ENCODE assay signal across 26 cellular contexts in genomic region chr5:67371924-67372323, GRCh38.
DNase-seq lines count a peak whose midpoint lies in the region; ATAC-seq, FAIRE-seq and TF ChIP-seq lines count a peak whose summit lies in the region.
"Had no signal": no experiment of that assay in that cellular context is flagged by ENCODE, and none has a peak within 500 bp of the region (broad histone marks: within the 10 kb centered on the region; RNA-seq: fewer than 3 reads in every experiment).

No MANE protein-coding gene starts in this region.

- BruUV-seq in endothelial cell of umbilical vein (replicated peaks; lab: Mats Ljungman, UMichigan), result no TSS peak

- no peaks in the 10 kb centered on the region; a peak in 2 of 4 replicates for H3K4me1 ChIP-seq in SK-N-SH (ENCODE audit: control insufficient read depth in 1 of 2, insufficient read depth in 2 of 2, low read depth in 1 of 2, low read length in 1 of 2)
- no peaks in the 10 kb centered on the region for H3K4me1 ChIP-seq in endothelial cell of umbilical vein (ENCODE audit: control insufficient read depth, extremely low read depth, insufficient read depth, low read length)
- H3K4me1 ChIP-seq in right lobe of liver, result peaks cover 0 to 22% (median 3%) of the 10 kb centered on the region in 4 donors
- H3K4me1 ChIP-seq: BE2C, BLaER1 had no signal

- H3K4me3 ChIP-seq in SK-N-SH (ENCODE audit: low read depth in 2 of 2, low read length in 1 of 2), result no peak overlapping the region
- H3K4me3 ChIP-seq in endothelial cell of umbilical vein (replicated peaks in 1 of 3; ENCODE audit: insufficient read depth in 1 of 3, low read depth in 1 of 3, low read length in 3 of 3), result no peak overlapping the region
- no peak overlapping the region for H3K4me3 ChIP-seq in right lobe of liver
- H3K4me3 ChIP-seq: BLaER1 had no signal

- CTCF ChIA-PET in SK-N-SH (lab: Yijun Ruan, JAX), result interaction anchor here (2.2 kb wide), 1 partner anchor 9 kb away, joined by 8 read pairs; no protein-coding TSS in a partner anchor
- CTCF ChIA-PET in endothelial cell of umbilical vein (lab: Charles Lee), result interaction anchor here (0.7 kb wide), 1 partner anchor 126 kb away, joined by 4 read pairs; no protein-coding TSS in a partner anchor
- CTCF ChIA-PET in GM10248 (lab: Yijun Ruan, JAX), result no interaction called here

- dilution Hi-C loops in endothelial cell of umbilical vein (cut with MboI; ENCODE audit: extremely low pct_ligation_motif_present, low sequenced_read_pairs), result no loop called here

- no peaks in the 10 kb centered on the region for H3K9me2 ChIP-seq in SK-N-SH

- no peak overlapping the region for H3K9ac ChIP-seq in SK-N-SH
- no peak overlapping the region for H3K9ac ChIP-seq in endothelial cell of umbilical vein (replicated peaks; ENCODE audit: extremely low read depth, insufficient read depth, low read length)
- H3K9ac ChIP-seq: BLaER1 had no signal

- WGBS in SK-N-SH (ENCODE audit: low lambda C conversion rate), result 33% methylated on average over 1 of the region's 1 CpG
- 36% methylated on average over 1 of the region's 1 CpG for WGBS in right lobe of liver (ENCODE audit: insufficient coverage, low coverage, low lambda C conversion rate, missing lambda C conversion rate)

- FAIRE-seq in D721Med (lab: Jason Lieb, UNC), result peak; percentile 51
- peak; percentile 18 for FAIRE-seq in endothelial cell of umbilical vein (lab: Jason Lieb, UNC)
- FAIRE-seq: A204.1, GM12891, GM19239 had no signal

- no peak for TF ChIP-seq CTCF in D721Med (IDR thresholded peaks at IDR 0.05; ENCODE audit: insufficient read depth, missing control alignments)
- TF ChIP-seq CTCF in SK-N-SH (IDR thresholded peaks at IDR 0.05), result no peak
- TF ChIP-seq CTCF in endothelial cell of umbilical vein (IDR thresholded peaks at IDR 0.05; ENCODE audit: extremely low read depth in 1 of 2, insufficient read depth in 1 of 2, low read depth in 1 of 2, low read length in 2 of 2), result no peak
- no peak for TF ChIP-seq CTCF in right lobe of liver (IDR thresholded peaks at IDR 0.05)
- TF ChIP-seq CTCF in GM10248 (IDR thresholded peaks at IDR 0.05; ENCODE audit: control extremely low read depth, extremely low read depth, low read depth, missing control alignments), result no peak

- H3K27me3 ChIP-seq in SK-N-SH (ENCODE audit: insufficient read depth) (no peaks in the 10 kb centered on the region), endothelial cell of umbilical vein (ENCODE audit: control insufficient read depth in 2 of 2, insufficient read depth in 2 of 2, low read length in 2 of 2) (no peaks in the 10 kb centered on the region), right lobe of liver (no peaks in the 10 kb centered on the region)
- H3K27me3 ChIP-seq: BE2C, BLaER1 had no signal

- intact Hi-C loops in endothelial cell of umbilical vein (cut with micrococcal nuclease), result no loop called here
- intact Hi-C loops in right lobe of liver (cut with DNase I), result no loop called here

- no peak for TF ChIP-seq EP300 in SK-N-SH (IDR thresholded peaks at IDR 0.05; ENCODE audit: borderline replicate concordance in 1 of 2, low read depth in 1 of 2, low read length in 1 of 2)

- H3K9me1 ChIP-seq in endothelial cell of umbilical vein (replicated peaks; ENCODE audit: control insufficient read depth, extremely low read depth, insufficient read depth, low read length), result no peaks in the 10 kb centered on the region

- H3K27ac ChIP-seq in SK-N-SH (ENCODE audit: low read depth in 2 of 2, low read length in 1 of 2) (no peak overlapping the region), endothelial cell of umbilical vein (ENCODE audit: insufficient read depth, low read depth, low read length) (no peak overlapping the region), right lobe of liver (no peak overlapping the region)
- H3K27ac ChIP-seq: BLaER1 had no signal

- no peaks in the 10 kb centered on the region for H3F3A ChIP-seq in SK-N-SH (replicated peaks; ENCODE audit: insufficient read depth)

- ATAC-seq in right lobe of liver, result peak in 3 of 4 donors; percentile 30 to 55 (median 52)

- H3K4me2 ChIP-seq in SK-N-SH (no peak overlapping the region), endothelial cell of umbilical vein (ENCODE audit: insufficient read depth, low read length) (no peak overlapping the region)
- H3K4me2 ChIP-seq: BLaER1 had no signal

- H3K36me3 ChIP-seq in SK-N-SH (replicated peaks in 1 of 2; ENCODE audit: control insufficient read depth in 1 of 2, insufficient read depth in 2 of 2, low read length in 1 of 2), result no peaks in the 10 kb centered on the region
- no peaks in the 10 kb centered on the region for H3K36me3 ChIP-seq in endothelial cell of umbilical vein (ENCODE audit: control insufficient read depth in 2 of 2, extremely low read depth in 1 of 2, insufficient read depth in 2 of 2, low read length in 2 of 2)
- no peaks in the 10 kb centered on the region for H3K36me3 ChIP-seq in right lobe of liver
- H3K36me3 ChIP-seq: BE2C, BLaER1 had no signal

- H3K79me2 ChIP-seq in SK-N-SH (ENCODE audit: insufficient read depth), result no peaks in the 10 kb centered on the region
- no peaks in the 10 kb centered on the region for H3K79me2 ChIP-seq in endothelial cell of umbilical vein (ENCODE audit: control insufficient read depth, insufficient read depth, low read length)

- TF ChIP-seq POLR2A in endothelial cell of umbilical vein (IDR thresholded peaks at IDR 0.05; ENCODE audit: low read depth, low read length) (no peak), right lobe of liver (IDR thresholded peaks at IDR 0.05) (no peak)

- H2AFZ ChIP-seq in SK-N-SH (ENCODE audit: low read depth), result no peak overlapping the region
- H2AFZ ChIP-seq in endothelial cell of umbilical vein (ENCODE audit: low read depth, low read length), result no peak overlapping the region

- POLR2A ChIA-PET in SK-N-SH (lab: Yijun Ruan, JAX), result no interaction called here
- POLR2A ChIA-PET in endothelial cell of umbilical vein (lab: Charles Lee), result no interaction called here
- POLR2A ChIA-PET in GM10248 (lab: Yijun Ruan, JAX), result no interaction called here

- no peaks in the 10 kb centered on the region for H3K9me3 ChIP-seq in SK-N-SH
- no peaks in the 10 kb centered on the region for H3K9me3 ChIP-seq in endothelial cell of umbilical vein (replicated peaks; ENCODE audit: control insufficient read depth, insufficient read depth, low read length)
- no peaks in the 10 kb centered on the region for H3K9me3 ChIP-seq in right lobe of liver
- H3K9me3 ChIP-seq: BE2C, BLaER1 had no signal

- H4K20me1 ChIP-seq in SK-N-SH (ENCODE audit: insufficient read depth), result no peaks in the 10 kb centered on the region
- no peaks in the 10 kb centered on the region for H4K20me1 ChIP-seq in endothelial cell of umbilical vein (replicated peaks; ENCODE audit: control insufficient read depth, extremely low read depth, insufficient read depth, low read length)
- H4K20me1 ChIP-seq: BLaER1 had no signal

- no peak for TF ChIP-seq RAD21 in SK-N-SH (IDR thresholded peaks at IDR 0.05; ENCODE audit: low read length)

- DNase-seq in D721Med (ENCODE audit: insufficient read length, low spot score) (no peak), SK-N-SH (no peak), endothelial cell of umbilical vein (ENCODE audit: low read depth, low spot score) (no peak), right lobe of liver (no peak), NCI-H345 treated with DMSO at 0.1 percent for 48 hours (lab: John Stamatoyannopoulos, UW; ENCODE audit: unreplicated experiment) (no peak), SIG-M5 (lab: John Stamatoyannopoulos, UW) (no peak), DMS114 treated with DMSO at 0.1 percent for 48 hours (lab: John Stamatoyannopoulos, UW; ENCODE audit: unreplicated experiment) (no peak), GM10248 (ENCODE audit: extremely low spot score) (no peak)
- DNase-seq: 8988T; ACHN; BE2C; C1 segment of cervical spinal cord; CD4-positive, alpha-beta memory T cell; CD4-positive, CD25-positive, alpha-beta regulatory T cell; CD8-positive, alpha-beta memory T cell; COR-L47; DMS153; DMS53; DMS79; DND-41; EL; GDM1 had no signal

TF ChIP-seq in SK-N-SH, 30 proteins besides CTCF, POLR2A, EP300 and RAD21:
- no peak for TF ChIP-seq GABPA (IDR thresholded peaks at IDR 0.05; ENCODE audit: low read depth)
- peak; percentile 29; the same call in 1 of the 2 replicates for TF ChIP-seq GATA2 (CRISPR knock-in tag; IDR thresholded peaks at IDR 0.05)
TF ChIP-seq in SK-N-SH: peak in this region for 1.

TF ChIP-seq in endothelial cell of umbilical vein, 7 proteins besides CTCF, POLR2A, EP300 and RAD21:
- TF ChIP-seq EZH2 (IDR thresholded peaks at IDR 0.05; ENCODE audit: borderline replicate concordance, low read depth, low read length, severe bottlenecking), result no peak
- no peak for TF ChIP-seq MAX (IDR thresholded peaks at IDR 0.05; ENCODE audit: insufficient read depth, insufficient read length)
- TF ChIP-seq FOS (IDR thresholded peaks at IDR 0.05; ENCODE audit: borderline replicate concordance, insufficient read depth, low read length), result no peak
- TF ChIP-seq MYC (IDR thresholded peaks at IDR 0.05; ENCODE audit: low read depth, low read length), result no peak
- no peak for TF ChIP-seq JUN (IDR thresholded peaks at IDR 0.05; ENCODE audit: borderline replicate concordance, insufficient read depth, insufficient read length, low read depth)
- TF ChIP-seq POLR2AphosphoS5 (IDR thresholded peaks at IDR 0.05; ENCODE audit: insufficient read depth, low read depth, low read length), result no peak
- no peak for TF ChIP-seq GATA2 (IDR thresholded peaks at IDR 0.05; ENCODE audit: insufficient read depth, insufficient read length, low read depth, low read length)
